ENCODE assay signal across 20 cellular contexts in the genomic region with DNA sequence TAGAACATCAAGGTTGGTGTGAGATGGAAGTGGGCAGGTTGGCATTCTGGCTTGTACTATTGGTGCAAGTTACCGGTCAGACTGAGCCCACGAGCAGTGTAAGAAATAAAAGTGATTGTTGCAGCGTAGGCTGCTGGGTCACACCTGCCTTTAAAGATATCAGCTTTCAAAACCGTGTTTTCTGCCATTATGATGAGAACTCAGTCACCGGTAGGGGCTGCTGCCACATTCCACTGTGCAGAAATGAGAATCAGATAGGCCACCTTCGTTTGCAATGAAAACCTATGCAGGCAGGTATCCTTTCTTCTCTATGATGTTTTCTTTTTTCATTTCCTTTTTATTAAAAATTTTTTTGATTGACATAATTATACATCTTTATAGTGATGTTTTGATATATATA.
"Had no signal": no experiment of that assay in that cellular context is flagged by ENCODE, and none has a peak within 500 bp of the region (broad histone marks: within the 10 kb centered on the region; RNA-seq: fewer than 3 reads in every experiment).

No MANE protein-coding gene starts in this region.

- H3K4me1 Mint-ChIP-seq: activated naive CD8-positive, alpha-beta T cell treated with anti-CD3 and anti-CD28 coated beads for 36 hours; central memory CD8-positive, alpha-beta T cell; immature natural killer cell; natural killer cell had no signal

- H3K36me3 ChIP-seq: breast epithelium, left ventricle myocardium inferior, thoracic aorta had no signal

- DNase-seq: activated CD4-positive, alpha-beta T cell treated with anti-CD3 and anti-CD28 coated beads, Interleukin-2, amount 50 U/mL, for 48 hours; activated CD8-positive, alpha-beta memory T cell treated with anti-CD3 and anti-CD28 coated beads, Interleukin-2, amount 50 U/mL, for 48 hours; activated naive CD4-positive, alpha-beta T cell treated with Interleukin-2 at 50 U/mL for 16 hours; activated naive CD8-positive, alpha-beta T cell treated with anti-CD3 and anti-CD28 coated beads for 36 hours; activated T-cell treated with anti-CD3 and anti-CD28 coated beads, Interleukin-2, amount 50 U/mL, for 4 hours; effector memory CD4-positive, alpha-beta T cell; immature natural killer cell; kidney glomerular epithelial cell; left ventricle myocardium inferior; midbrain; natural killer cell; retina; stimulated activated CD4-positive, alpha-beta T cell treated with anti-CD3 and anti-CD28 coated beads, Interleukin-2, amount 100 ng/mL, for 48 hours; stimulated activated CD8-positive, alpha-beta memory T cell treated with anti-CD3 and anti-CD28 coated beads, Interleukin-4, amount 100 ng/mL, for 48 hours; stimulated activated naive CD4-positive, alpha-beta T cell had no signal

- H3K36me3 Mint-ChIP-seq: activated naive CD8-positive, alpha-beta T cell treated with anti-CD3 and anti-CD28 coated beads for 36 hours; immature natural killer cell; natural killer cell had no signal

- H3K27ac ChIP-seq: left ventricle myocardium inferior, thoracic aorta had no signal

- H3K27me3 Mint-ChIP-seq: type B pancreatic cell had no signal

- H3K4me3 Mint-ChIP-seq: activated naive CD8-positive, alpha-beta T cell treated with anti-CD3 and anti-CD28 coated beads for 36 hours; activated T-cell treated with anti-CD3 and anti-CD28 coated beads, Interleukin-2, amount 50 U/mL, for 4 hours; central memory CD8-positive, alpha-beta T cell; immature natural killer cell; natural killer cell; type B pancreatic cell had no signal

- H3K27ac Mint-ChIP-seq: activated naive CD8-positive, alpha-beta T cell treated with anti-CD3 and anti-CD28 coated beads for 36 hours; immature natural killer cell; natural killer cell; progenitor cell of endocrine pancreas; type B pancreatic cell had no signal

- ATAC-seq: activated T-cell treated with anti-CD3 and anti-CD28 coated beads, Interleukin-2, amount 50 U/mL, for 4 hours; natural killer cell had no signal

- H3K9me3 Mint-ChIP-seq: activated T-cell treated with anti-CD3 and anti-CD28 coated beads, Interleukin-2, amount 50 U/mL, for 4 hours; central memory CD8-positive, alpha-beta T cell; immature natural killer cell had no signal

- H3K27me3 ChIP-seq: breast epithelium had no signal

- H3K4me1 ChIP-seq: breast epithelium had no signal

- H3K4me3 ChIP-seq: breast epithelium, left ventricle myocardium inferior, thoracic aorta had no signal
